2 cellular contexts compared by ENCODE assay signal in genomic region chr5:56412601-56413379, GRCh38.
TF ChIP-seq lines count a peak whose summit lies in the region.

No MANE protein-coding gene starts in this region.

TF ChIP-seq in IMR-90, 13 proteins besides CTCF, POLR2A, EP300 and RAD21:
- no peak for TF ChIP-seq USF2 (IDR thresholded peaks at IDR 0.05; ENCODE audit: low read depth, low read length)
- TF ChIP-seq CHD1 (IDR thresholded peaks at IDR 0.05; ENCODE audit: low read depth, low read length) = no peak
- no peak for TF ChIP-seq MXI1 (IDR thresholded peaks at IDR 0.05; ENCODE audit: borderline replicate concordance, low read depth, low read length)
- no peak for TF ChIP-seq MAZ (IDR thresholded peaks at IDR 0.05; ENCODE audit: borderline replicate concordance, low read depth, low read length)
- no peak for TF ChIP-seq CEBPB (IDR thresholded peaks at IDR 0.05; ENCODE audit: low read depth, low read length)
- TF ChIP-seq RFX5 (IDR thresholded peaks at IDR 0.05; ENCODE audit: low read depth, low read length) = no peak
- no peak for TF ChIP-seq NFE2L2 (IDR thresholded peaks at IDR 0.05; ENCODE audit: low read depth, low read length)
- TF ChIP-seq SMC3 (IDR thresholded peaks at IDR 0.05; ENCODE audit: low read depth, low read length) = no peak
- no peak for TF ChIP-seq RCOR1 (IDR thresholded peaks at IDR 0.05; ENCODE audit: insufficient replicate concordance, low read length)
- no peak for TF ChIP-seq FOS (IDR thresholded peaks at IDR 0.05; ENCODE audit: low read depth, low read length)
- TF ChIP-seq MAFK (IDR thresholded peaks at IDR 0.05; ENCODE audit: low read depth, low read length) = no peak
- no peak for TF ChIP-seq ELK1 (IDR thresholded peaks at IDR 0.05; ENCODE audit: borderline replicate concordance, low read depth, low read length)
- TF ChIP-seq BHLHE40 (IDR thresholded peaks at IDR 0.05; ENCODE audit: low read depth, low read length) = no peak

TF ChIP-seq in K562, 482 proteins besides CTCF, POLR2A, EP300 and RAD21 (continued from another document):
- no peak for TF ChIP-seq ZNF395 (CRISPR knock-in tag; IDR thresholded peaks at IDR 0.05)
- no peak for TF ChIP-seq IFI16 (CRISPR knock-in tag; IDR thresholded peaks at IDR 0.05)
- TF ChIP-seq AFF4 (CRISPR knock-in tag; IDR thresholded peaks at IDR 0.05) = no peak
- no peak for TF ChIP-seq CCNT2 (IDR thresholded peaks at IDR 0.05; ENCODE audit: borderline replicate concordance, extremely low read depth, insufficient read length, low read depth, low read length)
- no peak for TF ChIP-seq ZNF609 (CRISPR knock-in tag; IDR thresholded peaks at IDR 0.05; ENCODE audit: borderline replicate concordance)
- TF ChIP-seq NKRF (IDR thresholded peaks at IDR 0.05; ENCODE audit: borderline replicate concordance) = no peak
- no peak for TF ChIP-seq USF1 (CRISPR knock-in tag; IDR thresholded peaks at IDR 0.05)
- TF ChIP-seq TCF15 (CRISPR knock-in tag; IDR thresholded peaks at IDR 0.05) = no peak
